In genomic region chr16:85673529-85674417, GRCh38 we compare ENCODE assay signal across 10 cellular contexts. TPM values are rescaled to one million over a fixed set of nuclear protein-coding genes. Genes with fewer than 3 reads are reported as not detected.
DNase-seq lines count a peak whose midpoint lies in the region; ATAC-seq, FAIRE-seq and TF ChIP-seq lines count a peak whose summit lies in the region.
"Had no signal": no experiment of that assay in that cellular context is flagged by ENCODE, and none has a peak within 500 bp of the region (broad histone marks: within the 10 kb centered on the region; RNA-seq: fewer than 3 reads in every experiment).

No MANE protein-coding gene starts in this region.

- no peak overlapping the region for H2AFZ ChIP-seq in K562 (ENCODE audit: low read depth, low read length)

- no peaks in the 10 kb centered on the region for H3K9me1 ChIP-seq in K562 (ENCODE audit: control insufficient read depth, insufficient read depth, low read length)

- TF ChIP-seq POLR2A in K562 (conservative IDR thresholded peaks at IDR 0.05) (peak; percentile 55), right lobe of liver (IDR thresholded peaks at IDR 0.05) (peak; percentile 15), upper lobe of left lung (IDR thresholded peaks at IDR 0.05) (no peak)

- H3K36me3 ChIP-seq in K562 (ENCODE audit: control insufficient read depth, insufficient read depth, low read length) (peaks cover 97% of the 10 kb centered on the region), right lobe of liver (peaks cover 0 to 41% (median 19%) of the 10 kb centered on the region in 4 donors), upper lobe of left lung (peaks cover 28 to 77% (median 59%) of the 10 kb centered on the region in 4 donors)

- intact Hi-C loops in K562 (cut with micrococcal nuclease), result loop anchor here (2.0 kb wide), 1 partner anchor 45 kb away; no protein-coding TSS in a partner anchor
- intact Hi-C loops in right lobe of liver (cut with DNase I), result no loop called here

- H3K9me3 Mint-ChIP-seq in T-helper 2 cell treated with Interferon-gamma antibody and Interleukin-4, amounts not matched to agents 5 μg/mL and 100 μg/mL, for 36 hours, result no peaks in the 10 kb centered on the region
- H3K9me3 Mint-ChIP-seq: activated CD4-positive, alpha-beta T cell treated with anti-CD3 and anti-CD28 coated beads, Interleukin-2, amount 10 ng/mL, durations not matched to agents 24 days and 14 days had no signal

- peaks cover 11% of the 10 kb centered on the region for H3K4me1 Mint-ChIP-seq in T-helper 2 cell treated with Interferon-gamma antibody and Interleukin-4, amounts not matched to agents 5 μg/mL and 100 μg/mL, for 36 hours (ENCODE audit: low read depth)

- TF ChIP-seq EP300 in K562 (IDR thresholded peaks at IDR 0.05; ENCODE audit: low read length), result no peak
- TF ChIP-seq EP300 in upper lobe of left lung (IDR thresholded peaks at IDR 0.05), result no peak

- H3K27ac ChIP-seq in K562 (ENCODE audit: extremely low read depth, low read depth, low read length), result peak overlapping the region; percentile 5; the same call in 1 of the 3 replicates
- peak overlapping the region in 2 of 3 donors; percentile 58 to 65 for H3K27ac ChIP-seq in right lobe of liver
- H3K27ac ChIP-seq in upper lobe of left lung, result peak overlapping the region; percentile 10 to 53 (median 26)

- H3K27ac Mint-ChIP-seq in T-helper 2 cell treated with Interferon-gamma antibody and Interleukin-4, amounts not matched to agents 5 μg/mL and 100 μg/mL, for 36 hours, result peak overlapping the region; percentile 7

- TF ChIP-seq CTCF in K562 (IDR thresholded peaks at IDR 0.05 in 2 of 3, conservative IDR thresholded peaks at IDR 0.05 in 1 of 3; ENCODE audit: insufficient read depth in 2 of 3, low read depth in 1 of 3, low read length in 3 of 3) (no peak), right lobe of liver (IDR thresholded peaks at IDR 0.05) (no peak), upper lobe of left lung (IDR thresholded peaks at IDR 0.05) (no peak)

- WGBS in K562 (ENCODE audit: insufficient coverage, low coverage, missing lambda C conversion rate), result 72% methylated on average over 18 of the region's 19 CpGs
- WGBS in right lobe of liver (ENCODE audit: insufficient coverage, low coverage, low lambda C conversion rate, missing lambda C conversion rate), result 43% methylated on average over 10 of the region's 19 CpGs
- 57 to 69% methylated on average over 14 to 19 of the region's 19 CpGs for WGBS in upper lobe of left lung, 2 donors

- no peaks in the 10 kb centered on the region for H3K27me3 Mint-ChIP-seq in T-helper 2 cell treated with Interferon-gamma antibody and Interleukin-4, amounts not matched to agents 5 μg/mL and 100 μg/mL, for 36 hours (ENCODE audit: low read depth)
- H3K27me3 Mint-ChIP-seq: activated CD4-positive, alpha-beta T cell treated with anti-CD3 and anti-CD28 coated beads, Interleukin-2, amount 10 ng/mL, durations not matched to agents 24 days and 14 days had no signal

- peak overlapping the region in 1 of 2 experiments; percentile 28; a peak in 1 of 4 replicates for H3K9ac ChIP-seq in K562 (ENCODE audit: insufficient read depth in 1 of 2, low read depth in 2 of 2, low read length in 2 of 2)

- H3K4me2 ChIP-seq in K562 (ENCODE audit: insufficient read depth, low read length), result no peak overlapping the region
- H3K4me2 ChIP-seq: BLaER1 treated with 17β-estradiol and CSF1 and Interleukin-3, amounts not matched to agents 10 nM and 100 nM had no signal

- in situ Hi-C loops in K562 (cut with MboI), result no loop called here

- peaks cover 0 to 4% of the 10 kb centered on the region in 2 experiments; a peak in 3 of 5 replicates for H3K4me1 ChIP-seq in K562 (replicated peaks in 1 of 2; ENCODE audit: control insufficient read depth in 2 of 2, insufficient read depth in 2 of 2, low read length in 2 of 2)
- H3K4me1 ChIP-seq in right lobe of liver, result peaks cover 0 to 26% (median 11%) of the 10 kb centered on the region in 4 donors
- H3K4me1 ChIP-seq in upper lobe of left lung, result peaks cover 5 to 21% (median 15%) of the 10 kb centered on the region in 4 donors

- ATAC-seq in K562, result peak; percentile 4; the same call in 1 of the 3 replicates
- ATAC-seq in right lobe of liver, result peak; percentile 98 to 99 (median 99)
- ATAC-seq in upper lobe of left lung (ENCODE audit: low FRiP score in 2 of 2), result peak; percentile 63 to 86
- no peak for ATAC-seq in HG02678 (IDR thresholded peaks at IDR 0.05; ENCODE audit: unreplicated experiment)
- ATAC-seq in HG02870 (IDR thresholded peaks at IDR 0.05; ENCODE audit: unreplicated experiment), result no peak

- CTCF ChIA-PET in K562 (lab: Yijun Ruan, JAX; ENCODE audit: low intra/inter-chr PET ratio), result interaction anchor here (4.0 kb wide), 1 partner anchor 45 kb away, joined by 35 read pairs; no protein-coding TSS in a partner anchor

- DNase-seq in T-helper 2 cell treated with Interferon-gamma antibody and Interleukin-4, amounts not matched to agents 5 μg/mL and 100 μg/mL, for 36 hours (ENCODE audit: low spot score), result no peak
- no peak for DNase-seq in T-helper 2 cell
- no peak for DNase-seq in K562 (ENCODE audit: extremely low read depth in 1 of 4, low spot score in 3 of 4)
- DNase-seq in right lobe of liver, result peak; percentile 92 to 96 (median 96)
- DNase-seq in upper lobe of left lung, result peak; percentile 75 to 87
- no peak for DNase-seq in stimulated activated CD4-positive, alpha-beta T cell treated with anti-CD3 and anti-CD28 coated beads, Interleukin-1b, Interleukin-23, amount 100 ng/mL, for 48 hours
- DNase-seq: activated CD4-positive, alpha-beta T cell treated with anti-CD3 and anti-CD28 coated beads, Interleukin-2, amount 10 ng/mL, durations not matched to agents 24 days and 14 days had no signal

- H3K4me3 ChIP-seq in K562 (no peak overlapping the region), right lobe of liver (no peak overlapping the region), upper lobe of left lung (no peak overlapping the region)
- H3K4me3 ChIP-seq: BLaER1 treated with 17β-estradiol and CSF1 and Interleukin-3, amounts not matched to agents 10 nM and 100 nM had no signal

- H3K36me3 Mint-ChIP-seq in T-helper 2 cell treated with Interferon-gamma antibody and Interleukin-4, amounts not matched to agents 5 μg/mL and 100 μg/mL, for 36 hours (ENCODE audit: low read depth), result peaks cover 50% of the 10 kb centered on the region

- POLR2A ChIA-PET in K562 (lab: Yijun Ruan, JAX), result interaction anchor here (0.5 to 2.8 kb wide), 11 partner anchors 10 to 602 kb away, joined by 3 to 18 read pairs (median 4); partner anchors contain the start of gene GINS2

- H3K4me3 Mint-ChIP-seq in T-helper 2 cell treated with Interferon-gamma antibody and Interleukin-4, amounts not matched to agents 5 μg/mL and 100 μg/mL, for 36 hours, result no peak overlapping the region
- H3K4me3 Mint-ChIP-seq: activated CD4-positive, alpha-beta T cell treated with anti-CD3 and anti-CD28 coated beads, Interleukin-2, amount 10 ng/mL, durations not matched to agents 24 days and 14 days had no signal

- no TSS peak for BruUV-seq in K562 (replicated peaks; lab: Mats Ljungman, UMichigan)

- no peaks in the 10 kb centered on the region for H3K9me3 ChIP-seq in K562 (replicated peaks; ENCODE audit: control insufficient read depth, insufficient read depth, low read depth, low read length)
- H3K9me3 ChIP-seq in right lobe of liver, result no peaks in the 10 kb centered on the region
- H3K9me3 ChIP-seq in upper lobe of left lung, result no peaks in the 10 kb centered on the region
- H3K9me3 ChIP-seq: BLaER1 treated with 17β-estradiol and CSF1 and Interleukin-3, amounts not matched to agents 10 nM and 100 nM had no signal

- H3K79me2 ChIP-seq in K562 (ENCODE audit: control insufficient read depth, insufficient read depth, low read length), result peaks cover 8% of the 10 kb centered on the region; the same call in 1 of the 3 replicates

- H3K27me3 ChIP-seq in K562 (ENCODE audit: control insufficient read depth in 2 of 2, insufficient read depth in 2 of 2, low read length in 2 of 2) (no peaks in the 10 kb centered on the region), right lobe of liver (no peaks in the 10 kb centered on the region), upper lobe of left lung (no peaks in the 10 kb centered on the region)
- H3K27me3 ChIP-seq: BLaER1 treated with 17β-estradiol and CSF1 and Interleukin-3, amounts not matched to agents 10 nM and 100 nM had no signal

- FAIRE-seq in K562 (lab: Jason Lieb, UNC), result no peak

- no peak for TF ChIP-seq RAD21 in K562 (CRISPR knock-in tag; conservative IDR thresholded peaks at IDR 0.05 in 1 of 2, IDR thresholded peaks at IDR 0.05 in 1 of 2)

- H4K20me1 ChIP-seq in K562 (replicated peaks; ENCODE audit: control insufficient read depth, insufficient read depth, low read length), result peaks cover 33% of the 10 kb centered on the region

TF ChIP-seq in K562, 482 proteins besides CTCF, POLR2A, EP300 and RAD21 (continues in another document):
- TF ChIP-seq ZNF589 (CRISPR knock-in tag; IDR thresholded peaks at IDR 0.05; ENCODE audit: low read depth), result no peak

RNA-seq across cellular contexts. Expression of gene GINS2, which starts 15.0 kb away (rescaled TPM):
- total RNA-seq in K562 (2011; cell fraction: chromatin; rRNA removed; ENCODE audit: low replicate concordance), result 24.8 and 32.7 TPM in 2 replicates
- 24.2 and 24.5 TPM in 2 replicates for total RNA-seq in K562 (2011; cell fraction: nucleolus; rRNA removed)
- 23.2 and 33.3 TPM in 2 replicates for total RNA-seq in K562 (2011; cell fraction: nucleoplasm; rRNA removed)
- total RNA-seq in K562 (2014; rRNA removed), result 42.0 and 44.2 TPM in 2 replicates
- total RNA-seq in K562 (2014; rRNA removed; fragmentation: Illumina TruSeq; extraction: Trizol), result 43.8 and 47.3 TPM in 2 replicates
- 39.4 and 40.4 TPM in 2 replicates for total RNA-seq in K562 (2015; rRNA removed; fragmentation: Illumina TruSeq; extraction: Trizol)
- 57.5 and 61.6 TPM in 2 replicates for total RNA-seq in K562 (2021)
- 38.4 and 44.6 TPM in 2 replicates for polyA plus RNA-seq in K562 (2011; rRNA removed)
- 27.8 and 34.2 TPM in 2 replicates for polyA plus RNA-seq in K562 (2011; cell fraction: cytosol; rRNA removed)
- 15.7 and 20.5 TPM in 2 replicates for polyA plus RNA-seq in K562 (2011; cell fraction: nucleus; rRNA removed)
- polyA plus RNA-seq in K562 (2012), result 26.1 and 33.8 TPM in 2 replicates
- 41.4 and 49.8 TPM in 2 replicates for polyA plus RNA-seq in K562 (2014; fragmentation: Illumina TruSeq; extraction: Trizol)
- polyA plus RNA-seq in K562 (2014; fragmentation: Nextera tagmentation; extraction: Ambion mirVana), result 10 to 100 TPM; 61.3 to 76.2 TPM
- 42.3 and 42.9 TPM in 2 replicates for polyA plus RNA-seq in K562 (2014; rRNA removed)
- polyA minus RNA-seq in K562 (2011; rRNA and poly(A)+ RNA removed), result 25.6 and 28.3 TPM in 2 replicates
- 13.6 and 17.8 TPM in 2 replicates for polyA minus RNA-seq in K562 (2011; cell fraction: cytosol; rRNA and poly(A)+ RNA removed)
- 10.2 and 13.2 TPM in 2 replicates for polyA minus RNA-seq in K562 (2011; cell fraction: nucleus; rRNA and poly(A)+ RNA removed)
- total RNA-seq in right lobe of liver, result 1 to 10 TPM in 4 of 6 experiments, under 1 TPM in 2; 0.49 to 4.7 (median 1.3) TPM
- under 1 TPM in 4 of 6 donors, not detected in 2; 0.39 to 0.91 (median 0.75) TPM for total RNA-seq in upper lobe of left lung

Comparison
In these comparisons a context has a peak if more than half of its experiments do, and no peak if none do; other contexts are left out.
1. DNase-seq: peak in right lobe of liver (3 of 3) and upper lobe of left lung (2 of 2); none in T-helper 2 cell treated with Interferon-gamma antibody and Interleukin-4, amounts not matched to agents 5 μg/mL and 100 μg/mL, for 36 hours (single experiment), T-helper 2 cell (0 of 5), K562 (0 of 4) and stimulated activated CD4-positive, alpha-beta T cell treated with anti-CD3 and anti-CD28 coated beads, Interleukin-1b, Interleukin-23, amount 100 ng/mL, for 48 hours (single experiment).
2. ATAC-seq: peak in K562 (single experiment), right lobe of liver (4 of 4) and upper lobe of left lung (2 of 2); none in HG02678 (single experiment) and HG02870 (single experiment).
3. H3K27ac ChIP-seq: peak in every context shown above with its lines; median percentile 62 in right lobe of liver; 26 in upper lobe of left lung; 5 in K562.
4. POLR2A ChIP-seq: peak in K562 (single experiment) and right lobe of liver (single experiment); none in upper lobe of left lung (0 of 4).
5. RNA of gene GINS2, which starts 15.0 kb away (total RNA-seq): 23.2 to 61.6 TPM in K562; 0.49 to 4.7 TPM in right lobe of liver and 0.39 to 0.91 TPM in upper lobe of left lung; every median in the first group is over 4 times any median in the second.